Comparison of ENCODE assay signal across 1 cellular context in the genomic region with DNA sequence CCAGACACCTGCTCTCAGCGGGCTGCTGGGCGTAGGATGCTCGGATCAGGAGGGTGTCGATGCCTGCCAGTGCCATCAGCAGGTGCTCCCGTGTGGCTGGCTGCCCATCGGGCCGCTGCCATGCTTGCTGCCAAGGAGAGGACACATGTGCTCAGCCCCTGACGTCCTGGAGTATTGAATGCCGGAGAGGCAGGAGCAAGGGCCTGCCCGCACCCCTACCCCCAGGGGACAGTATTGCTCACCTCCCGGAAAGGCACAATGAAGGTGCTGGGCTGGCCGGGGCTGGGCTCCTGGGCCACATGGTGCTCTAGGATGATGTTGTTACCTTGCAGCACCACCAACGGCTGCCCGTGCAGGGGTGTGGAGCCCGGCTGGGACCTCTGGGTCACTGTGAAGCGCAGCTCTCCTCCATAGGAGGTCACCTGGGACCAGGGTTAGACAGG.
TF ChIP-seq lines count a peak whose summit lies in the region.

No MANE protein-coding gene starts in this region.

TF ChIP-seq in endothelial cell of umbilical vein, 7 proteins besides CTCF, POLR2A, EP300 and RAD21:
- TF ChIP-seq MYC (IDR thresholded peaks at IDR 0.05; ENCODE audit: low read depth, low read length): no peak
- TF ChIP-seq FOS (IDR thresholded peaks at IDR 0.05; ENCODE audit: borderline replicate concordance, insufficient read depth, low read length): no peak
- TF ChIP-seq GATA2 (IDR thresholded peaks at IDR 0.05; ENCODE audit: insufficient read depth, insufficient read length, low read depth, low read length): no peak
- no peak for TF ChIP-seq JUN (IDR thresholded peaks at IDR 0.05; ENCODE audit: borderline replicate concordance, insufficient read depth, insufficient read length, low read depth)
- no peak for TF ChIP-seq MAX (IDR thresholded peaks at IDR 0.05; ENCODE audit: insufficient read depth, insufficient read length)
- no peak for TF ChIP-seq EZH2 (IDR thresholded peaks at IDR 0.05; ENCODE audit: borderline replicate concordance, low read depth, low read length, severe bottlenecking)
- no peak for TF ChIP-seq POLR2AphosphoS5 (IDR thresholded peaks at IDR 0.05; ENCODE audit: insufficient read depth, low read depth, low read length)
TF ChIP-seq in endothelial cell of umbilical vein: peak in this region for 0.
